15 cellular contexts compared by ENCODE assay signal in genomic region chr21:25742900-25743299, GRCh38. TPM values are rescaled to one million over a fixed set of nuclear protein-coding genes. Genes with fewer than 3 reads are reported as not detected.
DNase-seq lines count a peak whose midpoint lies in the region; ATAC-seq and TF ChIP-seq lines count a peak whose summit lies in the region.
"Had no signal": no experiment of that assay in that cellular context is flagged by ENCODE, and none has a peak within 500 bp of the region (broad histone marks: within the 10 kb centered on the region; RNA-seq: fewer than 3 reads in every experiment).

No MANE protein-coding gene starts in this region.

- DNase-seq in mammary epithelial cell (peak; percentile 54), breast epithelium (ENCODE audit: low spot score in 2 of 2) (no peak), myocyte (ENCODE audit: low read depth) (peak; percentile 16), body of pancreas (no peak), heart right ventricle (no peak), substantia nigra (lab: John Stamatoyannopoulos, UW) (no peak)
- DNase-seq: 8988T; AML-193; Caco-2; CD8-positive, alpha-beta memory T cell; DMS79; IMR-90 had no signal

- CTCF ChIA-PET in mammary epithelial cell (lab: Charles Lee; ENCODE audit: low non-redundant PET), result no interaction called here

- H3K27ac ChIP-seq in mammary epithelial cell (ENCODE audit: insufficient read depth, low read depth, low read length), result no peak overlapping the region
- no peak overlapping the region for H3K27ac ChIP-seq in breast epithelium
- no peak overlapping the region for H3K27ac ChIP-seq in body of pancreas
- H3K27ac ChIP-seq in heart right ventricle, result no peak overlapping the region
- H3K27ac ChIP-seq in substantia nigra (ENCODE audit: low read depth, low read length, poor library complexity, severe bottlenecking), result no peak overlapping the region
- H3K27ac ChIP-seq: BLaER1 had no signal

- in situ Hi-C loops in mammary epithelial cell (cut with MboI; ENCODE audit: low sequenced_read_pairs in 2 of 2), result no loop called here

- dilution Hi-C loops in mammary epithelial cell (cut with HindIII; ENCODE audit: low sequenced_read_pairs), result no loop called here

- peaks cover 34% of the 10 kb centered on the region for H3K79me2 ChIP-seq in mammary epithelial cell (ENCODE audit: insufficient read depth, low read length)

- H3K27me3 ChIP-seq in mammary epithelial cell (ENCODE audit: insufficient read depth, low read length) (no peaks in the 10 kb centered on the region), breast epithelium (no peaks in the 10 kb centered on the region), body of pancreas (no peaks in the 10 kb centered on the region), heart right ventricle (no peaks in the 10 kb centered on the region)
- H3K27me3 ChIP-seq: BLaER1 had no signal

- H3K4me3 ChIP-seq in mammary epithelial cell (replicated peaks in 1 of 3; ENCODE audit: insufficient read depth in 1 of 3, low read depth in 2 of 3, low read length in 3 of 3) (no peak overlapping the region), breast epithelium (no peak overlapping the region), body of pancreas (no peak overlapping the region), heart right ventricle (no peak overlapping the region)
- H3K4me3 ChIP-seq: BLaER1, HAP-1 had no signal

- H3K9me3 ChIP-seq in mammary epithelial cell (replicated peaks; ENCODE audit: insufficient read depth, low read length) (no peaks in the 10 kb centered on the region), breast epithelium (no peaks in the 10 kb centered on the region), body of pancreas (no peaks in the 10 kb centered on the region), heart right ventricle (no peaks in the 10 kb centered on the region)
- H3K9me3 ChIP-seq: BLaER1, Caco-2, HAP-1 had no signal

- no peaks in the 10 kb centered on the region for H4K20me1 ChIP-seq in mammary epithelial cell (ENCODE audit: insufficient read depth, low read length)

- H2AFZ ChIP-seq in mammary epithelial cell (ENCODE audit: low read depth, low read length), result peak overlapping the region; percentile 13

- peak; percentile 97 for ATAC-seq in esophagus mucosa
- ATAC-seq in body of pancreas, result no peak
- no peak for ATAC-seq in heart right ventricle

- intact Hi-C loops in mammary epithelial cell (cut with micrococcal nuclease) (no loop called here), breast epithelium (cut with DNase I; ENCODE audit: low total_unique reads) (no loop called here), body of pancreas (cut with DNase I) (no loop called here), heart right ventricle (cut with DNase I) (no loop called here)

- no peak overlapping the region for H3K9ac ChIP-seq in mammary epithelial cell (ENCODE audit: insufficient read depth, low read length)
- H3K9ac ChIP-seq: BLaER1 had no signal

- WGBS in mammary epithelial cell (ENCODE audit: low coverage, missing lambda C conversion rate), result 75% methylated on average over 2 of the region's 3 CpGs
- WGBS in body of pancreas, 2 donors, result 93 to 98% methylated on average over 3 of the region's 3 CpGs
- WGBS in heart right ventricle, 2 donors, result 98 to 99% methylated on average over 3 of the region's 3 CpGs

- H3K36me3 ChIP-seq in mammary epithelial cell (ENCODE audit: insufficient read depth, low read length), result no peaks in the 10 kb centered on the region
- no peaks in the 10 kb centered on the region for H3K36me3 ChIP-seq in breast epithelium
- peaks cover 0 to 1% of the 10 kb centered on the region in 2 donors for H3K36me3 ChIP-seq in body of pancreas (replicated peaks in 1 of 2; ENCODE audit: insufficient read depth in 1 of 2, low read depth in 2 of 2)
- H3K36me3 ChIP-seq in heart right ventricle, result peaks cover 0 to 60% (median 10%) of the 10 kb centered on the region in 9 donors

- H3K4me2 ChIP-seq in mammary epithelial cell (ENCODE audit: insufficient read depth, low read depth, low read length), result no peak overlapping the region
- H3K4me2 ChIP-seq: BLaER1 had no signal

- TF ChIP-seq POLR2A in breast epithelium (IDR thresholded peaks at IDR 0.05) (no peak), body of pancreas (IDR thresholded peaks at IDR 0.05) (no peak)

- TF ChIP-seq CTCF in mammary epithelial cell (conservative IDR thresholded peaks at IDR 0.05 in 1 of 2, IDR thresholded peaks at IDR 0.05 in 1 of 2; ENCODE audit: extremely low read depth in 1 of 2, insufficient read depth in 1 of 2, low read depth in 1 of 2, low read length in 2 of 2), result no peak
- TF ChIP-seq CTCF in breast epithelium (IDR thresholded peaks at IDR 0.05), result no peak
- no peak for TF ChIP-seq CTCF in body of pancreas (IDR thresholded peaks at IDR 0.05)
- no peak for TF ChIP-seq CTCF in heart right ventricle (IDR thresholded peaks at IDR 0.05)

- BruUV-seq in mammary epithelial cell (replicated peaks; lab: Mats Ljungman, UMichigan), result no TSS peak

- no peaks in the 10 kb centered on the region for H3K4me1 ChIP-seq in mammary epithelial cell (ENCODE audit: insufficient read depth, low read length)
- no peaks in the 10 kb centered on the region for H3K4me1 ChIP-seq in breast epithelium
- no peaks in the 10 kb centered on the region for H3K4me1 ChIP-seq in body of pancreas
- peaks cover 0 to 20% (median 4%) of the 10 kb centered on the region in 9 donors for H3K4me1 ChIP-seq in heart right ventricle
- H3K4me1 ChIP-seq: Caco-2, HAP-1 had no signal

RNA-seq across cellular contexts. Expression of gene GABPA, which starts 8.1 kb away (rescaled TPM):
- 10 to 100 TPM; 13.3 to 17.3 TPM for total RNA-seq in mammary epithelial cell
- polyA plus RNA-seq in mammary epithelial cell, result 6.6 TPM
- polyA minus RNA-seq in mammary epithelial cell, result 8.6 TPM
- total RNA-seq in breast epithelium, result 10 to 100 TPM; 25.8 to 35.3 (median 28.8) TPM
- 16.0 TPM for total RNA-seq in esophagus mucosa
- 28.7 and 32.6 TPM in 2 replicates for total RNA-seq in myocyte
- 8.4 TPM for polyA plus RNA-seq in myocyte (2012)
- total RNA-seq in body of pancreas, result 10 to 100 TPM in 1 of 2 donors, 1 to 10 TPM in 1; 8.9 to 11.2 TPM
- total RNA-seq in heart right ventricle, result 10 to 100 TPM; 11.0 to 18.4 (median 14.1) TPM
- polyA plus RNA-seq in heart right ventricle, result 10 to 100 TPM in 1 of 2 donors, 1 to 10 TPM in 1; 5.1 to 11.0 TPM

RNA-seq across cellular contexts. Expression of gene ATP5PF, which starts 8.2 kb away (rescaled TPM):
- total RNA-seq in mammary epithelial cell (100 to 1,000 TPM in 1 of 2 donors, 10 to 100 TPM in 1; 27.2 to 122 TPM), breast epithelium (100 to 1,000 TPM in 1 of 3 donors, 10 to 100 TPM in 2; 72.1 to 106 (median 77.3) TPM), esophagus mucosa (121 TPM), myocyte (163 and 184 TPM in 2 replicates), body of pancreas (10 to 100 TPM; 20.4 to 37.6 TPM), heart right ventricle (100 to 1,000 TPM; 537 to 965 (median 854) TPM)
- polyA plus RNA-seq in mammary epithelial cell (178 TPM), heart right ventricle (100 to 1,000 TPM; 596 to 726 TPM)
- polyA minus RNA-seq in mammary epithelial cell, result 37.1 TPM
- 243 TPM for polyA plus RNA-seq in myocyte (2012)

Comparison
In these comparisons a context has a peak if more than half of its experiments do, and no peak if none do; other contexts are left out.
1. DNase-seq: peak in mammary epithelial cell (single experiment) and myocyte (single experiment); none in breast epithelium (0 of 2), body of pancreas (0 of 4), heart right ventricle (0 of 2) and substantia nigra (0 of 49).